8 cellular contexts compared by ENCODE assay signal in the genomic region with DNA sequence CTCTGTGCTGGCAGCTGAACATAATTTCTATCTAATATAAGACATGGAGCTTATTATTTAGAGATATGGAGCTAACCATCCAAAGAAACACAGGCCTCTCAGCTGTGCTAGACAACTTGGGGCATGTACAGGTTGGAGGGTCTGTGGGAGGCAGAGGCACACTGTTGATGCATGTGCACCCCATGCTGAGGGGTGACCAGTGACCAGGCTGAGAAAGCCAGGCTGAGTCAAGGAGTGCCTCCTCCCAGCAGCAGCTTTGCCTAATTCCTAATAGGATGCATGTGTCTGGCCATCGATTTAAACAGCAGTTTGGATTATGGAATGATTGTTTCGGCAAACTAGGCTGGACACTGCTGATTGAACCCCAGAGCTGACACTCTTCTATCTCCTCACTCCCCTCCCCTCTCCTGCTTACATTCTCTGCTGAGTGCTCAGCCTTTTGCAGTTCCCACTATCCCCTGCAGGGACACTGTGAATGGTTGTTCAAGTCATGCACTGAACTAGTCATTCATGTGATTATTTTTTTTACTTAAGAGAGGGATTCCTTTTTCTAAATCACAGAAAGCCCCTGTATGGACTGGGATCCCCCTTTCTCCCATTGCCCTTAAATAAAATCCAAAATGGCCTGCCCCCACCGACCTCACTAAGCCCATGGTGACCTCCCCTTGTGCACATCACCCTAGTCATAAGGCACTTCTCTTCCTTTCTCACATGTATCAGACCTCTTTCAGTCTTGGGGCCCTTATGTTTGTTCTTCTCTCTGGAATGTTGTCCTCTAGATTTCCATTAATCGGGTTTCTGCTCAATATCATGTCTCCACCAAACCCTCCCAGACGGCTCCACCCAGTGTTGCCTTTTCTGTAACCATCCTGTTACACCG.
DNase-seq lines count a peak whose midpoint lies in the region; ATAC-seq and TF ChIP-seq lines count a peak whose summit lies in the region.

No MANE protein-coding gene starts in this region.

- H3K27ac Mint-ChIP-seq in HFFc6 (no peak overlapping the region), type B pancreatic cell (peak overlapping the region; percentile 8)
- H3K27ac Mint-ChIP-seq in activated T-cell treated with anti-CD3 and anti-CD28 coated beads, Interleukin-2, amount 50 U/mL, for 72 hours = no peak overlapping the region

- H3K36me3 Mint-ChIP-seq in HFFc6 (ENCODE audit: low read depth) (no peaks in the 10 kb centered on the region), type B pancreatic cell (no peaks in the 10 kb centered on the region)
- no peaks in the 10 kb centered on the region for H3K36me3 Mint-ChIP-seq in activated T-cell treated with anti-CD3 and anti-CD28 coated beads, Interleukin-2, amount 50 U/mL, for 72 hours (ENCODE audit: insufficient read depth in 2 of 2)

- peak; percentile 13 for DNase-seq in NCI-H1092 treated with DMSO at 0.1 percent for 48 hours (lab: John Stamatoyannopoulos, UW)
- no peak for DNase-seq in NCI-H1092 (lab: John Stamatoyannopoulos, UW)
- peak; percentile 47 for DNase-seq in HFFc6
- peak; percentile 23 to 28 for DNase-seq in activated T-cell treated with anti-CD3 and anti-CD28 coated beads, Interleukin-2, amount 50 U/mL, for 72 hours
- DNase-seq in iPS DF 19.7 (ENCODE audit: low read depth, low spot score) = peak; percentile 20
- DNase-seq in type B pancreatic cell (ENCODE audit: extremely low spot score, unreplicated experiment) = no peak
- DNase-seq in GDM1 (lab: John Stamatoyannopoulos, UW) = no peak
- no peak for DNase-seq in NCI-H2171 treated with DMSO at 0.1 percent for 48 hours (lab: John Stamatoyannopoulos, UW)

- TF ChIP-seq CTCF in HFFc6 (IDR thresholded peaks at IDR 0.05) (peak; percentile 69), type B pancreatic cell (conservative IDR thresholded peaks at IDR 0.05) (peak; percentile 74)

- H3K27me3 Mint-ChIP-seq in HFFc6 (ENCODE audit: insufficient read depth) (peaks cover 17% of the 10 kb centered on the region), type B pancreatic cell (no peaks in the 10 kb centered on the region)
- H3K27me3 Mint-ChIP-seq in activated T-cell treated with anti-CD3 and anti-CD28 coated beads, Interleukin-2, amount 50 U/mL, for 72 hours (ENCODE audit: low read depth) = peaks cover 5% of the 10 kb centered on the region

- no peaks in the 10 kb centered on the region for H3K9me3 Mint-ChIP-seq in HFFc6
- no peaks in the 10 kb centered on the region for H3K9me3 Mint-ChIP-seq in activated T-cell treated with anti-CD3 and anti-CD28 coated beads, Interleukin-2, amount 50 U/mL, for 72 hours
- H3K9me3 Mint-ChIP-seq in type B pancreatic cell = no peaks in the 10 kb centered on the region

- H3K4me3 Mint-ChIP-seq in HFFc6 (no peak overlapping the region), type B pancreatic cell (no peak overlapping the region)
- no peak overlapping the region for H3K4me3 Mint-ChIP-seq in activated T-cell treated with anti-CD3 and anti-CD28 coated beads, Interleukin-2, amount 50 U/mL, for 72 hours

- no peaks in the 10 kb centered on the region for H3K4me1 Mint-ChIP-seq in HFFc6 (ENCODE audit: low read depth)
- no peaks in the 10 kb centered on the region for H3K4me1 Mint-ChIP-seq in activated T-cell treated with anti-CD3 and anti-CD28 coated beads, Interleukin-2, amount 50 U/mL, for 72 hours (ENCODE audit: low read depth)
- H3K4me1 Mint-ChIP-seq in type B pancreatic cell (ENCODE audit: unreplicated experiment) = peaks cover 44% of the 10 kb centered on the region

- no peak for ATAC-seq in activated T-cell treated with anti-CD3 and anti-CD28 coated beads, Interleukin-2, amount 50 U/mL, for 72 hours (replicated peaks in 1 of 2)

Comparison
In these comparisons a context has a peak if more than half of its experiments do, and no peak if none do; other contexts are left out.
1. DNase-seq: peak in NCI-H1092 treated with DMSO at 0.1 percent for 48 hours (single experiment), HFFc6 (single experiment), activated T-cell treated with anti-CD3 and anti-CD28 coated beads, Interleukin-2, amount 50 U/mL, for 72 hours (2 of 2) and iPS DF 19.7 (single experiment); none in NCI-H1092 (single experiment), type B pancreatic cell (single experiment), GDM1 (single experiment) and NCI-H2171 treated with DMSO at 0.1 percent for 48 hours (single experiment).